ENCODE assay signal across 8 cellular contexts in the genomic region with DNA sequence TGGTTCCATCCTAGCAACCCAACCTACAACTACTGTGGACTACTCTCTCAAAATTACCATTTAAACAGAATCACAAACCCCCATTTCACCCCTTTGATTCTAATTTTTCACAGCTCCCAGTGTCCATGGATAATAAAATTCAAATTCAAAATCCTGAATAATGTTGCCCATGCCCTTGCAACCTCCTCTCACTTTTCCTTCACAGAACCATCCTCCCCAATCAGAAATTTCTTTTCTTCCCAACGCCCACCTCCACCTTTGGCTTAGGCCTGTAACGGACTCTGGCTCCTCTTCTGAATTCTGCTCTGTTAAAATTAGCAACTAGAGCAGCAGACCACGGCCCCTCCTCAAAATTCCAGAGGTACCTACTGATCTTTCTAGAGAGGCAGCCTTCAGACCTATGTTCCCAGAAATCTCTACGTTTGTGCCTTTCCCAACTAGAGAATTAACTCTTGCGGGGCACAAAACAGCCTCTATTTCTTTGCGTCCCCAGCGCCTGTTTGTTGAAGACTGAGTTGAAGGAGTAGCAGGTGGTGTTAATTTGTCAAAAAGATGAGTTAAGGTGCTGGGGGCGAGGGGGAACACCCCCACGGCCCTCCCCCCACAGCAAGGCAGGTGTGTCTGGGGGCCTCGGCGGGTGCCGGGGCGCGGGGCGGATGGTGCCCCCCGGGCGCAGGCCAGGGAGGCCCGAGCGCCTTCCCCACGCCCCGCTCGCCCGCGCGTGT.
DNase-seq lines count a peak whose midpoint lies in the region; TF ChIP-seq lines count a peak whose summit lies in the region.

No MANE protein-coding gene starts in this region.

- no peaks in the 10 kb centered on the region for H3K36me3 ChIP-seq in NT2/D1 (ENCODE audit: insufficient read depth, insufficient read length, low read length)
- H3K36me3 ChIP-seq in parathyroid adenoma (ENCODE audit: control insufficient read depth, insufficient read depth, low read length), result no peaks in the 10 kb centered on the region

- TF ChIP-seq CTCF in epithelial cell of esophagus (IDR thresholded peaks at IDR 0.05; ENCODE audit: insufficient read depth, low read depth, low read length, missing control alignments) (no peak), parathyroid adenoma (IDR thresholded peaks at IDR 0.05) (no peak)

- H3K4me1 ChIP-seq in NT2/D1 (ENCODE audit: insufficient read depth, insufficient read length), result no peaks in the 10 kb centered on the region
- H3K4me1 ChIP-seq in parathyroid adenoma, result peaks cover 10% of the 10 kb centered on the region

- H3K27me3 ChIP-seq in NT2/D1 (ENCODE audit: insufficient read depth, insufficient read length) (peaks cover 8% of the 10 kb centered on the region), parathyroid adenoma (ENCODE audit: control insufficient read depth, insufficient read depth, low read length) (no peaks in the 10 kb centered on the region)

- H2AFZ ChIP-seq in parathyroid adenoma, result peak overlapping the region; percentile 99

- H3K9me3 ChIP-seq in NT2/D1 (ENCODE audit: insufficient read depth, low read length) (no peaks in the 10 kb centered on the region), parathyroid adenoma (ENCODE audit: control insufficient read depth, low read length) (no peaks in the 10 kb centered on the region)

- peak overlapping the region; percentile 77 for H3K4me3 ChIP-seq in NT2/D1 (ENCODE audit: insufficient read length, low read depth)
- peak overlapping the region; percentile 79 for H3K4me3 ChIP-seq in epithelial cell of esophagus (ENCODE audit: low read length)
- peak overlapping the region; percentile 58 for H3K4me3 ChIP-seq in parathyroid adenoma (ENCODE audit: low read depth, low read length)

- H3K9ac ChIP-seq in NT2/D1 (ENCODE audit: insufficient read length, low read depth) (peak overlapping the region; percentile 88), parathyroid adenoma (no peak overlapping the region)

- peaks cover 22% of the 10 kb centered on the region for H3K79me2 ChIP-seq in parathyroid adenoma

- H3K27ac ChIP-seq in parathyroid adenoma, result peak overlapping the region; percentile 92

- peak overlapping the region; percentile 74 for H3K4me2 ChIP-seq in parathyroid adenoma (ENCODE audit: low read length)

- DNase-seq in NCI-H1092 treated with DMSO at 0.1 percent for 48 hours (lab: John Stamatoyannopoulos, UW), result peak; percentile 44
- DNase-seq in NCI-H1092 (lab: John Stamatoyannopoulos, UW), result no peak
- DNase-seq in NT2/D1 (ENCODE audit: low read depth, low spot score), result no peak
- DNase-seq in epithelial cell of esophagus (ENCODE audit: low read depth), result no peak
- no peak for DNase-seq in SHP77 treated with DMSO at 0.1 percent for 48 hours (lab: John Stamatoyannopoulos, UW)
- no peak for DNase-seq in stimulated activated CD4-positive, alpha-beta T cell treated with anti-CD3 and anti-CD28 coated beads, Interleukin-4, amount 100 ng/mL, for 1 hour
- DNase-seq in SW 1271 (lab: John Stamatoyannopoulos, UW), result no peak
